Comparison of ENCODE assay signal across 15 cellular contexts in the genomic region with DNA sequence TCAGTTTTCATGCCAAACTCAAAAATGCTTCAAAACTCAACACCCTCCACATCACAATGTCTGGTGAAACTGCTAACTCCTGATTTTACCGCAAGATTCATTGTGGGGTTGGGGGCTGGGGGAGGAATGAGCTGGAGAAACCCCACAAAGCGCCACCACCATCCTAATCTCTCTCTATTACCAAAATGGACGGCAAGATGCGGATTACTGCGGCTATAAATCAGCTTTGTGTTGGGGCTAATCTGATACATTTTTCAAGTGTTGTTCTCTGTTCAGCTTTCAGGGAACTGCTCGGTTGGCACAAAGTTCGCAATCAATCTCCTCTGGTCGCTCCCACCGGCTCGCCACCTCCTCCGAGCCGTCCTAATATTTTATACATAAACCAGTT.
DNase-seq lines count a peak whose midpoint lies in the region; ATAC-seq and TF ChIP-seq lines count a peak whose summit lies in the region.
"Had no signal": no experiment of that assay in that cellular context is flagged by ENCODE, and none has a peak within 500 bp of the region (broad histone marks: within the 10 kb centered on the region; RNA-seq: fewer than 3 reads in every experiment).

No MANE protein-coding gene starts in this region.

- no peak overlapping the region for H3K27ac Mint-ChIP-seq in natural killer cell
- no peak overlapping the region for H3K27ac Mint-ChIP-seq in natural killer cell treated with Interleukin-12 subunit alpha and Interleukin-12 subunit beta and Interleukin-15 and Interleukin-18, amount 100 ng/mL, for 72 hours
- H3K27ac Mint-ChIP-seq: activated T-cell treated with anti-CD3 and anti-CD28 coated beads, Interleukin-2, amount 50 U/mL, for 24 hours had no signal

- ATAC-seq in natural killer cell = no peak
- ATAC-seq in natural killer cell treated with Interleukin-12 subunit alpha and Interleukin-12 subunit beta and Interleukin-15 and Interleukin-18, amount 100 ng/mL, for 72 hours = no peak
- ATAC-seq in psoas muscle = no peak
- no peak for ATAC-seq in GM18502 (IDR thresholded peaks at IDR 0.05; ENCODE audit: poor library complexity, unreplicated experiment)
- no peak for ATAC-seq in HG03097 (IDR thresholded peaks at IDR 0.05; ENCODE audit: low FRiP score, unreplicated experiment)
- ATAC-seq: upper lobe of right lung had no signal

- H3K27me3 Mint-ChIP-seq in natural killer cell (ENCODE audit: low read depth in 2 of 2) = peaks cover 35 to 40% of the 10 kb centered on the region in 2 donors
- peaks cover 22 to 33% of the 10 kb centered on the region in 2 donors for H3K27me3 Mint-ChIP-seq in natural killer cell treated with Interleukin-12 subunit alpha and Interleukin-12 subunit beta and Interleukin-15 and Interleukin-18, amount 100 ng/mL, for 72 hours

- peaks cover 45% of the 10 kb centered on the region for H3K4me1 ChIP-seq in psoas muscle

- H3K27me3 ChIP-seq in dorsolateral prefrontal cortex = no peaks in the 10 kb centered on the region
- H3K27me3 ChIP-seq in psoas muscle (ENCODE audit: insufficient read depth in 3 of 3, low read length in 2 of 3) = no peaks in the 10 kb centered on the region
- H3K27me3 ChIP-seq: adrenal gland had no signal

- DNase-seq in natural killer cell (no peak), dorsolateral prefrontal cortex (no peak), psoas muscle (no peak), NCI-H510A (lab: John Stamatoyannopoulos, UW) (no peak), T-helper 2 cell (no peak)
- DNase-seq in natural killer cell treated with Interleukin-12 subunit alpha and Interleukin-12 subunit beta and Interleukin-15 and Interleukin-18, amount 100 ng/mL, for 72 hours (ENCODE audit: low spot score) = no peak
- DNase-seq: activated CD4-positive, CD25-positive, alpha-beta regulatory T cell treated with anti-CD3 and anti-CD28 coated beads, Interleukin-2, amount 50 U/mL, for 72 hours; activated T-cell treated with anti-CD3 and anti-CD28 coated beads, Interleukin-2, amount 50 U/mL, for 24 hours; foreskin keratinocyte; KG1; NCI-H187 treated with DMSO at 0.1 percent for 48 hours; upper lobe of right lung had no signal

- peaks cover 4% of the 10 kb centered on the region in 2 donors for H3K9me3 Mint-ChIP-seq in natural killer cell
- H3K9me3 Mint-ChIP-seq in natural killer cell treated with Interleukin-12 subunit alpha and Interleukin-12 subunit beta and Interleukin-15 and Interleukin-18, amount 100 ng/mL, for 72 hours = peaks cover 4% of the 10 kb centered on the region
- H3K9me3 Mint-ChIP-seq: activated T-cell treated with anti-CD3 and anti-CD28 coated beads, Interleukin-2, amount 50 U/mL, for 24 hours had no signal

- 40 to 71% (median 46%) methylated on average over 12 of the region's 12 CpGs for WGBS in psoas muscle, 3 donors

- H3K9me3 ChIP-seq in psoas muscle = no peaks in the 10 kb centered on the region
- H3K9me3 ChIP-seq: adrenal gland, upper lobe of right lung had no signal

- H3K36me3 Mint-ChIP-seq in natural killer cell = no peaks in the 10 kb centered on the region
- H3K36me3 Mint-ChIP-seq in natural killer cell treated with Interleukin-12 subunit alpha and Interleukin-12 subunit beta and Interleukin-15 and Interleukin-18, amount 100 ng/mL, for 72 hours = peaks cover 6% of the 10 kb centered on the region

- intact Hi-C loops in natural killer cell (cut with micrococcal nuclease) = loop anchor here (5.0 kb wide), 3 partner anchors 33 to 313 kb away; no protein-coding TSS in a partner anchor
- intact Hi-C loops in dorsolateral prefrontal cortex (cut with DNase I) = loop anchor here (5.0 kb wide), 1 partner anchor 33 kb away; no protein-coding TSS in a partner anchor
- intact Hi-C loops in psoas muscle (cut with DNase I) = loop anchor here (5.0 kb wide), 1 partner anchor 33 kb away; no protein-coding TSS in a partner anchor

- H3K4me3 ChIP-seq in dorsolateral prefrontal cortex = peak overlapping the region in 19 of 59 donors; percentile 14 to 50 (median 44)
- H3K4me3 ChIP-seq in psoas muscle = peak overlapping the region; percentile 55
- H3K4me3 ChIP-seq: upper lobe of right lung had no signal

- H3K4me1 Mint-ChIP-seq in natural killer cell = peaks cover 17 to 33% of the 10 kb centered on the region in 2 donors
- H3K4me1 Mint-ChIP-seq in natural killer cell treated with Interleukin-12 subunit alpha and Interleukin-12 subunit beta and Interleukin-15 and Interleukin-18, amount 100 ng/mL, for 72 hours (ENCODE audit: low read depth in 2 of 2) = peaks cover 19 to 20% of the 10 kb centered on the region in 2 donors

- peak overlapping the region in 54 of 59 donors; percentile 14 to 88 (median 76) for H3K27ac ChIP-seq in dorsolateral prefrontal cortex
- peak overlapping the region; percentile 93 for H3K27ac ChIP-seq in psoas muscle
- H3K27ac ChIP-seq: foreskin keratinocyte, upper lobe of right lung had no signal

- TF ChIP-seq CTCF in natural killer cell (IDR thresholded peaks at IDR 0.05) = no peak
- no peak for TF ChIP-seq CTCF in dorsolateral prefrontal cortex (IDR thresholded peaks at IDR 0.05 in 54 of 56, conservative IDR thresholded peaks at IDR 0.05 in 2 of 56; ENCODE audit: low read depth in 1 of 56, partially characterized antibody in 56 of 56)
- no peak for TF ChIP-seq CTCF in psoas muscle (IDR thresholded peaks at IDR 0.05)

- no peaks in the 10 kb centered on the region for H3K36me3 ChIP-seq in psoas muscle (ENCODE audit: insufficient read depth in 1 of 2, low read depth in 1 of 2)
- H3K36me3 ChIP-seq: adrenal gland, upper lobe of right lung had no signal

- H3K4me3 Mint-ChIP-seq in natural killer cell = peak overlapping the region; percentile 13
- no peak overlapping the region for H3K4me3 Mint-ChIP-seq in natural killer cell treated with Interleukin-12 subunit alpha and Interleukin-12 subunit beta and Interleukin-15 and Interleukin-18, amount 100 ng/mL, for 72 hours
- H3K4me3 Mint-ChIP-seq: activated T-cell treated with anti-CD3 and anti-CD28 coated beads, Interleukin-2, amount 50 U/mL, for 24 hours had no signal
